1 cellular context compared by ENCODE assay signal in genomic region chr1:107175102-107175501, GRCh38.
TF ChIP-seq lines count a peak whose summit lies in the region.

No MANE protein-coding gene starts in this region.

TF ChIP-seq in GM23338, 12 proteins besides CTCF, POLR2A, EP300 and RAD21 (continued from another document):
- TF ChIP-seq, protein P1, sequence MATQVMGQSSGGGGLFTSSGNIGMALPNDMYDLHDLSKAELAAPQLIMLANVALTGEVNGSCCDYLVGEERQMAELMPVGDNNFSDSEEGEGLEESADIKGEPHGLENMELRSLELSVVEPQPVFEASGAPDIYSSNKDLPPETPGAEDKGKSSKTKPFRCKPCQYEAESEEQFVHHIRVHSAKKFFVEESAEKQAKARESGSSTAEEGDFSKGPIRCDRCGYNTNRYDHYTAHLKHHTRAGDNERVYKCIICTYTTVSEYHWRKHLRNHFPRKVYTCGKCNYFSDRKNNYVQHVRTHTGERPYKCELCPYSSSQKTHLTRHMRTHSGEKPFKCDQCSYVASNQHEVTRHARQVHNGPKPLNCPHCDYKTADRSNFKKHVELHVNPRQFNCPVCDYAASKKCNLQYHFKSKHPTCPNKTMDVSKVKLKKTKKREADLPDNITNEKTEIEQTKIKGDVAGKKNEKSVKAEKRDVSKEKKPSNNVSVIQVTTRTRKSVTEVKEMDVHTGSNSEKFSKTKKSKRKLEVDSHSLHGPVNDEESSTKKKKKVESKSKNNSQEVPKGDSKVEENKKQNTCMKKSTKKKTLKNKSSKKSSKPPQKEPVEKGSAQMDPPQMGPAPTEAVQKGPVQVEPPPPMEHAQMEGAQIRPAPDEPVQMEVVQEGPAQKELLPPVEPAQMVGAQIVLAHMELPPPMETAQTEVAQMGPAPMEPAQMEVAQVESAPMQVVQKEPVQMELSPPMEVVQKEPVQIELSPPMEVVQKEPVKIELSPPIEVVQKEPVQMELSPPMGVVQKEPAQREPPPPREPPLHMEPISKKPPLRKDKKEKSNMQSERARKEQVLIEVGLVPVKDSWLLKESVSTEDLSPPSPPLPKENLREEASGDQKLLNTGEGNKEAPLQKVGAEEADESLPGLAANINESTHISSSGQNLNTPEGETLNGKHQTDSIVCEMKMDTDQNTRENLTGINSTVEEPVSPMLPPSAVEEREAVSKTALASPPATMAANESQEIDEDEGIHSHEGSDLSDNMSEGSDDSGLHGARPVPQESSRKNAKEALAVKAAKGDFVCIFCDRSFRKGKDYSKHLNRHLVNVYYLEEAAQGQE (IDR thresholded peaks at IDR 0.05; ENCODE audit: unreplicated experiment), result no peak
- TF ChIP-seq ZNF114 (CRISPR knock-in tag; IDR thresholded peaks at IDR 0.05) (no peak), JUNB (IDR thresholded peaks at IDR 0.05; ENCODE audit: unreplicated experiment) (no peak), NANOG (IDR thresholded peaks at IDR 0.05; ENCODE audit: borderline replicate concordance) (no peak), ZNF331 (CRISPR knock-in tag; IDR thresholded peaks at IDR 0.05; ENCODE audit: low read depth) (no peak), STAT1 (IDR thresholded peaks at IDR 0.05; ENCODE audit: unreplicated experiment) (no peak)
- TF ChIP-seq, protein P2, sequence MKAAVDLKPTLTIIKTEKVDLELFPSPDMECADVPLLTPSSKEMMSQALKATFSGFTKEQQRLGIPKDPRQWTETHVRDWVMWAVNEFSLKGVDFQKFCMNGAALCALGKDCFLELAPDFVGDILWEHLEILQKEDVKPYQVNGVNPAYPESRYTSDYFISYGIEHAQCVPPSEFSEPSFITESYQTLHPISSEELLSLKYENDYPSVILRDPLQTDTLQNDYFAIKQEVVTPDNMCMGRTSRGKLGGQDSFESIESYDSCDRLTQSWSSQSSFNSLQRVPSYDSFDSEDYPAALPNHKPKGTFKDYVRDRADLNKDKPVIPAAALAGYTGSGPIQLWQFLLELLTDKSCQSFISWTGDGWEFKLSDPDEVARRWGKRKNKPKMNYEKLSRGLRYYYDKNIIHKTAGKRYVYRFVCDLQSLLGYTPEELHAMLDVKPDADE (IDR thresholded peaks at IDR 0.05), result no peak
